Comparison of ENCODE assay signal across 1 cellular context in the genomic region with DNA sequence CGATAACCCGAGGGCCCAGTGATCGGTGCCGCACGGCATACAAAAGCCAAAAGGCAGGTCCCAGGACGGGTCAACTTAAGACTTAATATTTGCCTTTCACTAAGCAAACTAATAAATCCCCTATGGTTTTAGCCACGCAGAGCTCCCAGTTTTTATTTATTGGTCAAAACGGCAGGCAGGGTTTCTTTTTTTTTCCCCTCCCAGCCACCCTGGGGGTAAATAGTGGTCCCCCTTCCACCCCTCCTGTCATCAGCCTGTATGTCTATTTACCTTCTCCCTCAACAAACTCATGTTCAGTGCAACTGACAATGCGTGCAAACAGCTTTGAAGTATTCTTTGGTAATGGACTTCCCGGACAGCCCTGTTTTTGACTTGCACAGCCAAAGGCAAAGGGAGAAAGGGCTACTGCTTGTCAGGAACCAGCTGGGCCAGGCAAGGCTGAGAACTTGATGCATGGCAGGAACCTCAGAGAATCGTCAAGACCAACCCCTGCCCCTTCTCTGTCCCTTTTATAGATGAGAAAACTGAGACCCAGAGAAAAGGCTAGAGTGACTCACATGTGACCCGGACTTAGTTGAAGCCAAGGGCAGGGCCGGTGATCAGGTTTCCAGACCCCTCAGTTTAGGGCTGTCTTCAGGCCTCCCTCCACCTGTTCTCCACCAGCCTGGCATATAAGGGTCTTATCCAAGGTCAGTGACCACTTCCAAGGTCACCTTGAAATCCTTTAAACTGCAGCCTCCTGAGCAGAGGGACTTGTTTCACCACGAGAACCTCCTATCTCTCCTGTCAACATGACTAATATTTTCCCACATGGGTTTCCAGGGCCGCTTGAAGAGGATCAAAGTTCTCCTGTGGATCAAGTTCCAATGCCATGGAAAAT.
A peak's percentile ranks its signal among the peaks of the same experiment; 100 is the strongest.
TF ChIP-seq lines count a peak whose summit lies in the region.

No MANE protein-coding gene starts in this region.

TF ChIP-seq in HepG2, 621 proteins besides CTCF, POLR2A, EP300 and RAD21 (continued from another document and continues in another):
- TF ChIP-seq ZNF569 (CRISPR knock-in tag; IDR thresholded peaks at IDR 0.05; ENCODE audit: borderline replicate concordance) (0 out of 2 replicates have a peak, but pooled peaks have one; percentile 51), ZNF33A (CRISPR knock-in tag; IDR thresholded peaks at IDR 0.05; ENCODE audit: borderline replicate concordance) (peak; percentile 83; the same call in 1 of the 2 replicates), GATAD2A (CRISPR knock-in tag; IDR thresholded peaks at IDR 0.05) (peak; percentile 88), NFATC3 (CRISPR knock-in tag; IDR thresholded peaks at IDR 0.05) (peak; percentile 54), ZSCAN25 (CRISPR knock-in tag; IDR thresholded peaks at IDR 0.05) (peak; percentile 54; the same call in 1 of the 2 replicates), SALL1 (CRISPR knock-in tag; IDR thresholded peaks at IDR 0.05) (peak; percentile 87), ZEB1 (IDR thresholded peaks at IDR 0.05; ENCODE audit: insufficient replicate concordance, low read depth) (peak; percentile 82), ZBTB7B (CRISPR knock-in tag; IDR thresholded peaks at IDR 0.05) (peak; percentile 96), ZNF614 (CRISPR knock-in tag; IDR thresholded peaks at IDR 0.05; ENCODE audit: borderline replicate concordance) (peak; percentile 96; the same call in 1 of the 2 replicates), ESRRA (CRISPR knock-in tag; IDR thresholded peaks at IDR 0.05; ENCODE audit: low read depth) (peak; percentile 100), ZNF484 (CRISPR knock-in tag; IDR thresholded peaks at IDR 0.05; ENCODE audit: borderline replicate concordance, low read depth) (no peak), ATM (IDR thresholded peaks at IDR 0.05; ENCODE audit: borderline replicate concordance) (no peak), ZNF143 (CRISPR knock-in tag; IDR thresholded peaks at IDR 0.05) (peak; percentile 45; the same call in 1 of the 2 replicates), ATF7 (IDR thresholded peaks at IDR 0.05) (peak; percentile 39), ATF7 (CRISPR knock-in tag; IDR thresholded peaks at IDR 0.05) (peak; percentile 75; the same call in 1 of the 2 replicates), REL (CRISPR knock-in tag; conservative IDR thresholded peaks at IDR 0.05) (peak; percentile 80; the same call in 1 of the 2 replicates), NFKBIZ (CRISPR knock-in tag; IDR thresholded peaks at IDR 0.05) (peak; percentile 97), TEAD2 (CRISPR knock-in tag; IDR thresholded peaks at IDR 0.05) (no peak), ZNF20 (CRISPR knock-in tag; IDR thresholded peaks at IDR 0.05) (no peak), ZFP90 (CRISPR knock-in tag; IDR thresholded peaks at IDR 0.05; ENCODE audit: borderline replicate concordance) (peak; percentile 67), ZNF33B (CRISPR knock-in tag; IDR thresholded peaks at IDR 0.05) (0 out of 2 replicates have a peak, but pooled peaks have one; percentile 51), ASH2L (IDR thresholded peaks at IDR 0.05; ENCODE audit: insufficient read length, low read depth, low read length) (peak; percentile 97), ZFP62 (CRISPR knock-in tag; IDR thresholded peaks at IDR 0.05) (no peak), KMT2A (CRISPR knock-in tag; IDR thresholded peaks at IDR 0.05) (peak; percentile 74), JDP2 (CRISPR knock-in tag; IDR thresholded peaks at IDR 0.05; ENCODE audit: borderline replicate concordance) (peak; percentile 92; the same call in 1 of the 2 replicates), ADNP (CRISPR knock-in tag; IDR thresholded peaks at IDR 0.05) (peak; percentile 64), ZNF101 (CRISPR knock-in tag; IDR thresholded peaks at IDR 0.05; ENCODE audit: borderline replicate concordance, low read depth) (no peak), ZNF749 (CRISPR knock-in tag; IDR thresholded peaks at IDR 0.05; ENCODE audit: borderline replicate concordance) (peak; percentile 68; the same call in 1 of the 2 replicates), ZNF431 (CRISPR knock-in tag; IDR thresholded peaks at IDR 0.05; ENCODE audit: borderline replicate concordance, low read depth) (no peak; the same call in 1 of the 2 replicates)
- TF ChIP-seq, protein P1, sequence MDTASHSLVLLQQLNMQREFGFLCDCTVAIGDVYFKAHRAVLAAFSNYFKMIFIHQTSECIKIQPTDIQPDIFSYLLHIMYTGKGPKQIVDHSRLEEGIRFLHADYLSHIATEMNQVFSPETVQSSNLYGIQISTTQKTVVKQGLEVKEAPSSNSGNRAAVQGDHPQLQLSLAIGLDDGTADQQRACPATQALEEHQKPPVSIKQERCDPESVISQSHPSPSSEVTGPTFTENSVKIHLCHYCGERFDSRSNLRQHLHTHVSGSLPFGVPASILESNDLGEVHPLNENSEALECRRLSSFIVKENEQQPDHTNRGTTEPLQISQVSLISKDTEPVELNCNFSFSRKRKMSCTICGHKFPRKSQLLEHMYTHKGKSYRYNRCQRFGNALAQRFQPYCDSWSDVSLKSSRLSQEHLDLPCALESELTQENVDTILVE (CRISPR knock-in tag; IDR thresholded peaks at IDR 0.05), result peak; percentile 93
- TF ChIP-seq, protein P2, sequence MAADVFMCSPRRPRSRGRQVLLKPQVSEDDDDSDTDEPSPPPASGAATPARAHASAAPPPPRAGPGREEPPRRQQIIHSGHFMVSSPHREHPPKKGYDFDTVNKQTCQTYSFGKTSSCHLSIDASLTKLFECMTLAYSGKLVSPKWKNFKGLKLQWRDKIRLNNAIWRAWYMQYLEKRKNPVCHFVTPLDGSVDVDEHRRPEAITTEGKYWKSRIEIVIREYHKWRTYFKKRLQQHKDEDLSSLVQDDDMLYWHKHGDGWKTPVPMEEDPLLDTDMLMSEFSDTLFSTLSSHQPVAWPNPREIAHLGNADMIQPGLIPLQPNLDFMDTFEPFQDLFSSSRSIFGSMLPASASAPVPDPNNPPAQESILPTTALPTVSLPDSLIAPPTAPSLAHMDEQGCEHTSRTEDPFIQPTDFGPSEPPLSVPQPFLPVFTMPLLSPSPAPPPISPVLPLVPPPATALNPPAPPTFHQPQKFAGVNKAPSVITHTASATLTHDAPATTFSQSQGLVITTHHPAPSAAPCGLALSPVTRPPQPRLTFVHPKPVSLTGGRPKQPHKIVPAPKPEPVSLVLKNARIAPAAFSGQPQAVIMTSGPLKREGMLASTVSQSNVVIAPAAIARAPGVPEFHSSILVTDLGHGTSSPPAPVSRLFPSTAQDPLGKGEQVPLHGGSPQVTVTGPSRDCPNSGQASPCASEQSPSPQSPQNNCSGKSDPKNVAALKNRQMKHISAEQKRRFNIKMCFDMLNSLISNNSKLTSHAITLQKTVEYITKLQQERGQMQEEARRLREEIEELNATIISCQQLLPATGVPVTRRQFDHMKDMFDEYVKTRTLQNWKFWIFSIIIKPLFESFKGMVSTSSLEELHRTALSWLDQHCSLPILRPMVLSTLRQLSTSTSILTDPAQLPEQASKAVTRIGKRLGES (CRISPR knock-in tag; IDR thresholded peaks at IDR 0.05; ENCODE audit: borderline replicate concordance), result peak; percentile 83; the same call in 1 of the 2 replicates
- TF ChIP-seq, protein P3, sequence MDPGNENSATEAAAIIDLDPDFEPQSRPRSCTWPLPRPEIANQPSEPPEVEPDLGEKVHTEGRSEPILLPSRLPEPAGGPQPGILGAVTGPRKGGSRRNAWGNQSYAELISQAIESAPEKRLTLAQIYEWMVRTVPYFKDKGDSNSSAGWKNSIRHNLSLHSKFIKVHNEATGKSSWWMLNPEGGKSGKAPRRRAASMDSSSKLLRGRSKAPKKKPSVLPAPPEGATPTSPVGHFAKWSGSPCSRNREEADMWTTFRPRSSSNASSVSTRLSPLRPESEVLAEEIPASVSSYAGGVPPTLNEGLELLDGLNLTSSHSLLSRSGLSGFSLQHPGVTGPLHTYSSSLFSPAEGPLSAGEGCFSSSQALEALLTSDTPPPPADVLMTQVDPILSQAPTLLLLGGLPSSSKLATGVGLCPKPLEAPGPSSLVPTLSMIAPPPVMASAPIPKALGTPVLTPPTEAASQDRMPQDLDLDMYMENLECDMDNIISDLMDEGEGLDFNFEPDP (CRISPR knock-in tag; conservative IDR thresholded peaks at IDR 0.05), result no peak
- TF ChIP-seq, protein P4, sequence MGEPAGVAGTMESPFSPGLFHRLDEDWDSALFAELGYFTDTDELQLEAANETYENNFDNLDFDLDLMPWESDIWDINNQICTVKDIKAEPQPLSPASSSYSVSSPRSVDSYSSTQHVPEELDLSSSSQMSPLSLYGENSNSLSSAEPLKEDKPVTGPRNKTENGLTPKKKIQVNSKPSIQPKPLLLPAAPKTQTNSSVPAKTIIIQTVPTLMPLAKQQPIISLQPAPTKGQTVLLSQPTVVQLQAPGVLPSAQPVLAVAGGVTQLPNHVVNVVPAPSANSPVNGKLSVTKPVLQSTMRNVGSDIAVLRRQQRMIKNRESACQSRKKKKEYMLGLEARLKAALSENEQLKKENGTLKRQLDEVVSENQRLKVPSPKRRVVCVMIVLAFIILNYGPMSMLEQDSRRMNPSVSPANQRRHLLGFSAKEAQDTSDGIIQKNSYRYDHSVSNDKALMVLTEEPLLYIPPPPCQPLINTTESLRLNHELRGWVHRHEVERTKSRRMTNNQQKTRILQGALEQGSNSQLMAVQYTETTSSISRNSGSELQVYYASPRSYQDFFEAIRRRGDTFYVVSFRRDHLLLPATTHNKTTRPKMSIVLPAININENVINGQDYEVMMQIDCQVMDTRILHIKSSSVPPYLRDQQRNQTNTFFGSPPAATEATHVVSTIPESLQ (CRISPR knock-in tag; conservative IDR thresholded peaks at IDR 0.05), result no peak
- TF ChIP-seq, protein P5, sequence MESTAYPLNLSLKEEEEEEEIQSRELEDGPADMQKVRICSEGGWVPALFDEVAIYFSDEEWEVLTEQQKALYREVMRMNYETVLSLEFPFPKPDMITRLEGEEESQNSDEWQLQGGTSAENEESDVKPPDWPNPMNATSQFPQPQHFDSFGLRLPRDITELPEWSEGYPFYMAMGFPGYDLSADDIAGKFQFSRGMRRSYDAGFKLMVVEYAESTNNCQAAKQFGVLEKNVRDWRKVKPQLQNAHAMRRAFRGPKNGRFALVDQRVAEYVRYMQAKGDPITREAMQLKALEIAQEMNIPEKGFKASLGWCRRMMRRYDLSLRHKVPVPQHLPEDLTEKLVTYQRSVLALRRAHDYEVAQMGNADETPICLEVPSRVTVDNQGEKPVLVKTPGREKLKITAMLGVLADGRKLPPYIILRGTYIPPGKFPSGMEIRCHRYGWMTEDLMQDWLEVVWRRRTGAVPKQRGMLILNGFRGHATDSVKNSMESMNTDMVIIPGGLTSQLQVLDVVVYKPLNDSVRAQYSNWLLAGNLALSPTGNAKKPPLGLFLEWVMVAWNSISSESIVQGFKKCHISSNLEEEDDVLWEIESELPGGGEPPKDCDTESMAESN (CRISPR knock-in tag; conservative IDR thresholded peaks at IDR 0.05), result peak; percentile 42; the same call in 1 of the 2 replicates
- TF ChIP-seq, protein P6, sequence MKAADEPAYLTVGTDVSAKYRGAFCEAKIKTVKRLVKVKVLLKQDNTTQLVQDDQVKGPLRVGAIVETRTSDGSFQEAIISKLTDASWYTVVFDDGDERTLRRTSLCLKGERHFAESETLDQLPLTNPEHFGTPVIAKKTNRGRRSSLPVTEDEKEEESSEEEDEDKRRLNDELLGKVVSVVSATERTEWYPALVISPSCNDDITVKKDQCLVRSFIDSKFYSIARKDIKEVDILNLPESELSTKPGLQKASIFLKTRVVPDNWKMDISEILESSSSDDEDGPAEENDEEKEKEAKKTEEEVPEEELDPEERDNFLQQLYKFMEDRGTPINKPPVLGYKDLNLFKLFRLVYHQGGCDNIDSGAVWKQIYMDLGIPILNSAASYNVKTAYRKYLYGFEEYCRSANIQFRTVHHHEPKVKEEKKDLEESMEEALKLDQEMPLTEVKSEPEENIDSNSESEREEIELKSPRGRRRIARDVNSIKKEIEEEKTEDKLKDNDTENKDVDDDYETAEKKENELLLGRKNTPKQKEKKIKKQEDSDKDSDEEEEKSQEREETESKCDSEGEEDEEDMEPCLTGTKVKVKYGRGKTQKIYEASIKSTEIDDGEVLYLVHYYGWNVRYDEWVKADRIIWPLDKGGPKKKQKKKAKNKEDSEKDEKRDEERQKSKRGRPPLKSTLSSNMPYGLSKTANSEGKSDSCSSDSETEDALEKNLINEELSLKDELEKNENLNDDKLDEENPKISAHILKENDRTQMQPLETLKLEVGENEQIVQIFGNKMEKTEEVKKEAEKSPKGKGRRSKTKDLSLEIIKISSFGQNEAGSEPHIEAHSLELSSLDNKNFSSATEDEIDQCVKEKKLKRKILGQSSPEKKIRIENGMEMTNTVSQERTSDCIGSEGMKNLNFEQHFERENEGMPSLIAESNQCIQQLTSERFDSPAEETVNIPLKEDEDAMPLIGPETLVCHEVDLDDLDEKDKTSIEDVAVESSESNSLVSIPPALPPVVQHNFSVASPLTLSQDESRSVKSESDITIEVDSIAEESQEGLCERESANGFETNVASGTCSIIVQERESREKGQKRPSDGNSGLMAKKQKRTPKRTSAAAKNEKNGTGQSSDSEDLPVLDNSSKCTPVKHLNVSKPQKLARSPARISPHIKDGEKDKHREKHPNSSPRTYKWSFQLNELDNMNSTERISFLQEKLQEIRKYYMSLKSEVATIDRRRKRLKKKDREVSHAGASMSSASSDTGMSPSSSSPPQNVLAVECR (CRISPR knock-in tag; IDR thresholded peaks at IDR 0.05; ENCODE audit: borderline replicate concordance), result peak; percentile 70; the same call in 1 of the 2 replicates
- TF ChIP-seq, protein P7, sequence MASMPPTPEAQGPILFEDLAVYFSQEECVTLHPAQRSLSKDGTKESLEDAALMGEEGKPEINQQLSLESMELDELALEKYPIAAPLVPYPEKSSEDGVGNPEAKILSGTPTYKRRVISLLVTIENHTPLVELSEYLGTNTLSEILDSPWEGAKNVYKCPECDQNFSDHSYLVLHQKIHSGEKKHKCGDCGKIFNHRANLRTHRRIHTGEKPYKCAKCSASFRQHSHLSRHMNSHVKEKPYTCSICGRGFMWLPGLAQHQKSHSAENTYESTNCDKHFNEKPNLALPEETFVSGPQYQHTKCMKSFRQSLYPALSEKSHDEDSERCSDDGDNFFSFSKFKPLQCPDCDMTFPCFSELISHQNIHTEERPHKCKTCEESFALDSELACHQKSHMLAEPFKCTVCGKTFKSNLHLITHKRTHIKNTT (CRISPR knock-in tag; IDR thresholded peaks at IDR 0.05), result no peak
- TF ChIP-seq, protein P8, sequence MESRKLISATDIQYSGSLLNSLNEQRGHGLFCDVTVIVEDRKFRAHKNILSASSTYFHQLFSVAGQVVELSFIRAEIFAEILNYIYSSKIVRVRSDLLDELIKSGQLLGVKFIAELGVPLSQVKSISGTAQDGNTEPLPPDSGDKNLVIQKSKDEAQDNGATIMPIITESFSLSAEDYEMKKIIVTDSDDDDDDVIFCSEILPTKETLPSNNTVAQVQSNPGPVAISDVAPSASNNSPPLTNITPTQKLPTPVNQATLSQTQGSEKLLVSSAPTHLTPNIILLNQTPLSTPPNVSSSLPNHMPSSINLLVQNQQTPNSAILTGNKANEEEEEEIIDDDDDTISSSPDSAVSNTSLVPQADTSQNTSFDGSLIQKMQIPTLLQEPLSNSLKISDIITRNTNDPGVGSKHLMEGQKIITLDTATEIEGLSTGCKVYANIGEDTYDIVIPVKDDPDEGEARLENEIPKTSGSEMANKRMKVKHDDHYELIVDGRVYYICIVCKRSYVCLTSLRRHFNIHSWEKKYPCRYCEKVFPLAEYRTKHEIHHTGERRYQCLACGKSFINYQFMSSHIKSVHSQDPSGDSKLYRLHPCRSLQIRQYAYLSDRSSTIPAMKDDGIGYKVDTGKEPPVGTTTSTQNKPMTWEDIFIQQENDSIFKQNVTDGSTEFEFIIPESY (CRISPR knock-in tag; IDR thresholded peaks at IDR 0.05), result peak; percentile 81
